ENCODE assay signal across 3 cellular contexts in genomic region chr11:84806354-84806753, GRCh38.
"Had no signal": no experiment of that assay in that cellular context is flagged by ENCODE, and none has a peak within 500 bp of the region (broad histone marks: within the 10 kb centered on the region; RNA-seq: fewer than 3 reads in every experiment).

No MANE protein-coding gene starts in this region.

- DNase-seq: GDM1, GF-D8 had no signal

- H3K4me3 ChIP-seq: GM12878 had no signal
